Comparison of ENCODE assay signal across 23 cellular contexts in the genomic region with DNA sequence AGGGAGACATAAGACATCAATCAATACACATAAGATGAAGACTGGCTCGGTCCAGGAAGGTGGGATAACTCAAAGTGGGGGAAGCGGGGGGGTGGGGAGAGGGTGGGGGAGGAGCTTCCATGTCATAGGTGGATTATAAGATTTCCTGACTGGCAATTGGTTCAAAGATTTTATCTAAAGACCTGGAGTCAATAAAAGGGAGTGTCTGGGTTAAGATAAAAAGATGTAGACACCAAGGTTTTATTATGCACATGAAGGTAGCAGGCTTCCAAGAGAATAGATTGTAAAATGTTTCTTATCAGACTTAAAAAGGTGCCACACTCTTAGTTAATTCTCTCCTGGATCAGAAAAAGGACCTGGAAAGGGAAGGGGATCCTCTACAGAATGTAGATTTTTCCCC. TPM values are rescaled to one million over a fixed set of nuclear protein-coding genes. Genes with fewer than 3 reads are reported as not detected.
A peak's percentile ranks its signal among the peaks of the same experiment; 100 is the strongest.
DNase-seq lines count a peak whose midpoint lies in the region; ATAC-seq, FAIRE-seq and TF ChIP-seq lines count a peak whose summit lies in the region.
"Had no signal": no experiment of that assay in that cellular context is flagged by ENCODE, and none has a peak within 500 bp of the region (broad histone marks: within the 10 kb centered on the region; RNA-seq: fewer than 3 reads in every experiment).

No MANE protein-coding gene starts in this region.

- H3K4me2 ChIP-seq in hepatocyte, result no peak overlapping the region

- H3K36me3 ChIP-seq in hepatocyte (replicated peaks; ENCODE audit: insufficient read depth, low read depth) (no peaks in the 10 kb centered on the region), mucosa of descending colon (ENCODE audit: low read depth) (no peaks in the 10 kb centered on the region), transverse colon (no peaks in the 10 kb centered on the region), BE2C (no peaks in the 10 kb centered on the region)
- H3K36me3 ChIP-seq: BLaER1 treated with 17β-estradiol and CSF1 and Interleukin-3, amounts not matched to agents 10 nM and 100 nM had no signal

- H3K9me3 Mint-ChIP-seq in neural crest cell, result peaks cover 2% of the 10 kb centered on the region
- H3K9me3 Mint-ChIP-seq: CD4-positive, alpha-beta T cell; CD8-positive, alpha-beta T cell had no signal

- TF ChIP-seq POLR2A in transverse colon (IDR thresholded peaks at IDR 0.05), result no peak
- TF ChIP-seq POLR2A in GM12891 (IDR thresholded peaks at IDR 0.05; ENCODE audit: low read depth, low read length), result no peak

- no peaks in the 10 kb centered on the region for H4K20me1 ChIP-seq in hepatocyte (ENCODE audit: insufficient read depth, poor library complexity, severe bottlenecking)
- H4K20me1 ChIP-seq: BLaER1 treated with 17β-estradiol and CSF1 and Interleukin-3, amounts not matched to agents 10 nM and 100 nM had no signal

- H3K79me2 ChIP-seq in hepatocyte, result no peaks in the 10 kb centered on the region

- no peak for TF ChIP-seq CTCF in hepatocyte (IDR thresholded peaks at IDR 0.05; ENCODE audit: poor library complexity)
- no peak for TF ChIP-seq CTCF in mucosa of descending colon (IDR thresholded peaks at IDR 0.05)
- no peak for TF ChIP-seq CTCF in neural crest cell (conservative IDR thresholded peaks at IDR 0.05)
- TF ChIP-seq CTCF in transverse colon (IDR thresholded peaks at IDR 0.05), result no peak
- no peak for TF ChIP-seq CTCF in BE2C (IDR thresholded peaks at IDR 0.05; ENCODE audit: low read depth, low read length)

- no peaks in the 10 kb centered on the region for H3K27me3 Mint-ChIP-seq in neural crest cell (ENCODE audit: low read depth)
- H3K27me3 Mint-ChIP-seq: CD4-positive, alpha-beta T cell had no signal

- H3K4me3 ChIP-seq in hepatocyte, result no peak overlapping the region
- H3K4me3 ChIP-seq in mucosa of descending colon, result no peak overlapping the region
- H3K4me3 ChIP-seq in transverse colon, result no peak overlapping the region
- no peak overlapping the region for H3K4me3 ChIP-seq in BE2C (ENCODE audit: low read depth, low read length)
- H3K4me3 ChIP-seq: BLaER1 treated with 17β-estradiol and CSF1 and Interleukin-3, amounts not matched to agents 10 nM and 100 nM had no signal

- H3K4me3 Mint-ChIP-seq in neural crest cell, result no peak overlapping the region
- H3K4me3 Mint-ChIP-seq: CD4-positive, alpha-beta T cell; CD8-positive, alpha-beta T cell had no signal

- ATAC-seq in mucosa of descending colon (peak; percentile 52), HG03280 (IDR thresholded peaks at IDR 0.05; ENCODE audit: unreplicated experiment) (no peak)
- ATAC-seq: CD8-positive, alpha-beta T cell had no signal

- H2AFZ ChIP-seq in hepatocyte, result no peak overlapping the region

- intact Hi-C loops in mucosa of descending colon (cut with DNase I, micrococcal nuclease) (no loop called here), transverse colon (cut with DNase I; ENCODE audit: low total_unique reads) (no loop called here)

- H3K4me1 ChIP-seq in hepatocyte (ENCODE audit: insufficient read depth) (peaks cover 5% of the 10 kb centered on the region), mucosa of descending colon (ENCODE audit: low read depth) (peaks cover 61% of the 10 kb centered on the region), transverse colon (peaks cover 3 to 58% (median 36%) of the 10 kb centered on the region in 4 donors), BE2C (peaks cover 3% of the 10 kb centered on the region; the same call in 1 of the 2 replicates)

- H3K27ac Mint-ChIP-seq in neural crest cell (ENCODE audit: unreplicated experiment), result peak overlapping the region; percentile 81
- H3K27ac Mint-ChIP-seq: CD4-positive, alpha-beta T cell; CD8-positive, alpha-beta T cell had no signal

- H3K9me3 ChIP-seq in hepatocyte (ENCODE audit: low read depth), result no peaks in the 10 kb centered on the region
- H3K9me3 ChIP-seq in mucosa of descending colon, result no peaks in the 10 kb centered on the region
- H3K9me3 ChIP-seq in transverse colon, result no peaks in the 10 kb centered on the region
- no peaks in the 10 kb centered on the region for H3K9me3 ChIP-seq in BE2C
- H3K9me3 ChIP-seq: Caco-2 had no signal

- H3K27ac ChIP-seq in hepatocyte (peak overlapping the region; percentile 61), transverse colon (peak overlapping the region; percentile 67 to 82 (median 80))
- H3K27ac ChIP-seq: BLaER1 treated with 17β-estradiol and CSF1 and Interleukin-3, amounts not matched to agents 10 nM and 100 nM; C4-2B had no signal

- H3K36me3 Mint-ChIP-seq in neural crest cell (ENCODE audit: low read depth), result no peaks in the 10 kb centered on the region
- H3K36me3 Mint-ChIP-seq: CD8-positive, alpha-beta T cell had no signal

- no peaks in the 10 kb centered on the region for H3K4me1 Mint-ChIP-seq in neural crest cell

- H3K27me3 ChIP-seq in hepatocyte (no peaks in the 10 kb centered on the region), transverse colon (no peaks in the 10 kb centered on the region), BE2C (no peaks in the 10 kb centered on the region)

- DNase-seq in hepatocyte (ENCODE audit: low spot score), result no peak
- DNase-seq in mucosa of descending colon, result no peak
- no peak for DNase-seq in neural crest cell (ENCODE audit: low read depth, low spot score)
- DNase-seq in transverse colon, result no peak
- no peak for DNase-seq in stimulated activated CD8-positive, alpha-beta memory T cell treated with anti-CD3 and anti-CD28 coated beads, Interleukin-4, amount 100 ng/mL, for 48 hours
- no peak for DNase-seq in BE2C
- no peak for DNase-seq in GM12891 (ENCODE audit: insufficient read length, low spot score)
- DNase-seq: 8988T; ACHN; Caco-2; Calu3; CD4-positive, alpha-beta T cell; CD8-positive, alpha-beta T cell; DMS79 treated with DMSO at 0.1 percent for 48 hours; GF-D8 had no signal

- in situ Hi-C loops in transverse colon (cut with MboI; ENCODE audit: low pct_ligation_motif_present in 1 of 4, low pct_unique_long_range_greater_than_20kb in 1 of 4, low sequenced_read_pairs in 3 of 4), result no loop called here

- TF ChIP-seq EP300 in transverse colon (IDR thresholded peaks at IDR 0.05; ENCODE audit: low read depth), result no peak

- WGBS in hepatocyte (ENCODE audit: low lambda C conversion rate, missing lambda C conversion rate), result 68% methylated on average over 2 of the region's 2 CpGs
- WGBS in transverse colon (ENCODE audit: low coverage in 1 of 2), 2 donors, result 39 to 48% methylated on average over 2 of the region's 2 CpGs

- H3K9me2 ChIP-seq in hepatocyte (replicated peaks; ENCODE audit: insufficient read depth), result no peaks in the 10 kb centered on the region

- no peak for FAIRE-seq in GM12891 (lab: Jason Lieb, UNC)
- FAIRE-seq: A204.1, D721Med, G401.6, GM12892, GM18507 had no signal

TF ChIP-seq in GM12891, 5 proteins besides CTCF, POLR2A, EP300 and RAD21:
- TF ChIP-seq SPI1 (IDR thresholded peaks at IDR 0.05; ENCODE audit: low read depth, low read length) (no peak), PAX5 (IDR thresholded peaks at IDR 0.05; ENCODE audit: insufficient read depth, low read length, severe bottlenecking) (no peak), POU2F2 (IDR thresholded peaks at IDR 0.05; ENCODE audit: low read depth, low read length) (no peak)

RNA-seq across cellular contexts. Expression of gene OTULINL, which starts 25.6 kb away (rescaled TPM):
- total RNA-seq in hepatocyte (25.4 and 35.4 TPM in 2 replicates), mucosa of descending colon (10 to 100 TPM; 33.9 to 67.2 (median 60.1) TPM), neural crest cell (3.4 and 5.3 TPM in 2 replicates), transverse colon (10 to 100 TPM in 3 of 4 donors, 1 to 10 TPM in 1; 6.2 to 61.0 (median 27.3) TPM)
- polyA plus RNA-seq in hepatocyte, result 29.0 and 35.4 TPM in 2 replicates
- polyA plus RNA-seq in BE2C (2012; ENCODE audit: insufficient read depth, insufficient read length, low read depth), result 22.0 TPM
- 0.40 TPM for polyA plus RNA-seq in GM12891 (2012; ENCODE audit: low read depth, missing spikeins)
